Comparison of ENCODE assay signal across 27 cellular contexts in genomic region chrX:69085826-69086225, GRCh38.
"Had no signal": no experiment of that assay in that cellular context is flagged by ENCODE, and none has a peak within 500 bp of the region (broad histone marks: within the 10 kb centered on the region; RNA-seq: fewer than 3 reads in every experiment).

No MANE protein-coding gene starts in this region.

- H3K4me3 ChIP-seq: ascending aorta, cardiac muscle cell, K562, Peyer's patch had no signal

- H3K27me3 ChIP-seq: cardiac muscle cell, Peyer's patch had no signal

- H3K36me3 ChIP-seq: ascending aorta, cardiac muscle cell, Peyer's patch had no signal

- H3K4me1 ChIP-seq: ascending aorta, Peyer's patch had no signal

- DNase-seq: activated CD4-positive, alpha-beta T cell treated with anti-CD3 and anti-CD28 coated beads for 36 hours; activated CD4-positive, alpha-beta T cell treated with anti-CD3 and anti-CD28 coated beads, Interleukin-2, amount 10 ng/mL, durations not matched to agents 7 days and 5 days; activated CD4-positive, alpha-beta T cell treated with anti-CD3 and anti-CD28 coated beads, Interleukin-2, amount 50 U/mL, for 48 hours; activated CD8-positive, alpha-beta T cell treated with anti-CD3 and anti-CD28 coated beads, Interleukin-2, amount 10 ng/mL, durations not matched to agents 7 days and 5 days; activated gamma-delta T cell; activated naive CD4-positive, alpha-beta T cell treated with Interleukin-2 at 50 U/mL for 16 hours; activated naive CD8-positive, alpha-beta T cell treated with anti-CD3 and anti-CD28 coated beads, Interleukin-2, amount 10 ng/mL, durations not matched to agents 7 days and 5 days; activated T-cell treated with anti-CD3 and anti-CD28 coated beads, Interleukin-2, amount 50 U/mL, for 24 hours; amygdala; NCI-H1048; NCI-H1105 treated with DMSO at 0.1 percent for 48 hours; NCI-H1436; NCI-H1694; NCI-H1930; NCI-H2227 treated with DMSO at 0.1 percent for 48 hours; NCI-H446; NCI-H69; NK-92 treated with Interleukin-12 subunit alpha and Interleukin-12 subunit beta, amount 100 ng/mL, for 24 hours; PC-3; Peyer's patch; RPMI8226; SHP77 treated with DMSO at 0.1 percent for 48 hours had no signal

- ATAC-seq: activated CD4-positive, alpha-beta T cell treated with anti-CD3 and anti-CD28 coated beads for 36 hours; activated CD4-positive, CD25-positive, alpha-beta regulatory T cell treated with anti-CD3 and anti-CD28 coated beads, Interleukin-2, amount 50 U/mL, for 24 hours; activated CD8-positive, alpha-beta T cell treated with anti-CD3 and anti-CD28 coated beads, Interleukin-2, amount 10 ng/mL, durations not matched to agents 7 days and 5 days; K562; PC-3; WTC11 had no signal

- H3K9me3 ChIP-seq: ascending aorta, Peyer's patch had no signal

- H3K27ac ChIP-seq: ascending aorta, cardiac muscle cell, Peyer's patch had no signal
